ENCODE assay signal across 8 cellular contexts in the genomic region with DNA sequence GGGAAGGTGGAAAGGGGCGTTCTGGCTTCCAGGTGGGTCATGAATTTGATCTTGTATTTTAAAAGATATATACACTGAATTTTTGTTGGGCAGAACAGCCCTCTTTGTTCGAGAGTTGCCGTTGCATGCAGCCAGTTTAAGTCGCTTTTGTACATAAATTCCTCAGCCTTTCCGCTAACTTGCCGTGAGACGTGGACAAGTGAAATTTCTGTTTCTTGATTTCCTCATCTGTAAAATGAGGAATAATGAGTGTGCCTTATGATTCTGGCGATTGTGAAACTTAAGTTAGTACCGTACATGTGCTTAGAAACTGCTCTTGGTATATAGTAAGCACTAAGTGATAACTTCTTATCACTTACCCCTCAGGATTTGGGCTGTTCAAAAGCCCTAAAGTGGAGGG. TPM values are rescaled to one million over a fixed set of nuclear protein-coding genes. Genes with fewer than 3 reads are reported as not detected.
A peak's percentile ranks its signal among the peaks of the same experiment; 100 is the strongest.
DNase-seq lines count a peak whose midpoint lies in the region; ATAC-seq and TF ChIP-seq lines count a peak whose summit lies in the region.

No MANE protein-coding gene starts in this region.

- no peak overlapping the region for H2AFZ ChIP-seq in OCI-LY1 (ENCODE audit: low read length)

- TF ChIP-seq CTCF in GM12865 (IDR thresholded peaks at IDR 0.05; ENCODE audit: insufficient read depth, low read depth, low read length, missing control alignments) (no peak), OCI-LY1 (IDR thresholded peaks at IDR 0.05; ENCODE audit: low read length) (no peak), colonic mucosa (IDR thresholded peaks at IDR 0.05) (no peak)

- H3K9ac ChIP-seq in OCI-LY1 (ENCODE audit: low read length) (peak overlapping the region; percentile 76), colonic mucosa (ENCODE audit: low read depth in 2 of 2, low read length in 2 of 2) (peak overlapping the region; percentile 70 to 96), muscle layer of colon (ENCODE audit: low read length) (peak overlapping the region; percentile 59)

- H3K9me3 ChIP-seq in OCI-LY1 (ENCODE audit: low read length) (no peaks in the 10 kb centered on the region), colonic mucosa (no peaks in the 10 kb centered on the region), muscle layer of colon (ENCODE audit: low read length) (no peaks in the 10 kb centered on the region)

- no peak overlapping the region for H3K27ac ChIP-seq in OCI-LY1 (ENCODE audit: low read depth, low read length, poor library complexity, severe bottlenecking)
- peak overlapping the region; percentile 75 for H3K27ac ChIP-seq in colonic mucosa
- H3K27ac ChIP-seq in muscle layer of colon (ENCODE audit: low read depth, low read length), result no peak overlapping the region

- H3K9me2 ChIP-seq in OCI-LY1 (ENCODE audit: low read depth, low read length), result no peaks in the 10 kb centered on the region

- ATAC-seq in sciatic nerve, result no peak

- H3K36me3 ChIP-seq in OCI-LY1 (ENCODE audit: insufficient read depth, low read length) (no peaks in the 10 kb centered on the region), colonic mucosa (no peaks in the 10 kb centered on the region), muscle layer of colon (ENCODE audit: insufficient read depth, low read length) (no peaks in the 10 kb centered on the region)

- H3K4me3 ChIP-seq in GM12865 (ENCODE audit: low read depth, low read length) (peak overlapping the region; percentile 92), OCI-LY1 (ENCODE audit: low read depth, low read length, poor library complexity, severe bottlenecking) (peak overlapping the region; percentile 84), colonic mucosa (peak overlapping the region; percentile 49), muscle layer of colon (ENCODE audit: low read depth in 1 of 2, low read length in 2 of 2) (peak overlapping the region; percentile 71 to 72)

- no peaks in the 10 kb centered on the region for H3F3A ChIP-seq in OCI-LY1 (ENCODE audit: insufficient read depth, low read length)

- H3K4me1 ChIP-seq in OCI-LY1 (ENCODE audit: insufficient read depth, low read length, severe bottlenecking), result peaks cover 29% of the 10 kb centered on the region
- H3K4me1 ChIP-seq in colonic mucosa, result no peaks in the 10 kb centered on the region
- H3K4me1 ChIP-seq in muscle layer of colon (ENCODE audit: insufficient read depth, low read length), result peaks cover 13% of the 10 kb centered on the region

- peak; percentile 14 for DNase-seq in GM12865 (ENCODE audit: low read depth)
- peak; percentile 19 for DNase-seq in colonic mucosa
- DNase-seq in stimulated activated CD4-positive, alpha-beta T cell treated with anti-CD3 and anti-CD28 coated beads, Interleukin-12 subunit alpha, Interleukin-12 subunit beta, amount 100 ng/mL, for 4 hours, result no peak
- no peak for DNase-seq in NCI-H1694 treated with DMSO at 0.1 percent for 48 hours (lab: John Stamatoyannopoulos, UW)
- no peak for DNase-seq in sciatic nerve (ENCODE audit: low spot score)
- DNase-seq in NCI-H1092 (lab: John Stamatoyannopoulos, UW), result no peak

- H3K4me2 ChIP-seq in OCI-LY1 (ENCODE audit: low read length), result peak overlapping the region; percentile 80

- intact Hi-C loops in colonic mucosa (cut with DNase I), result no loop called here
- intact Hi-C loops in sciatic nerve (cut with DNase I), result no loop called here

- H4K20me1 ChIP-seq in OCI-LY1 (ENCODE audit: insufficient read depth, low read length), result no peaks in the 10 kb centered on the region

- H3K79me2 ChIP-seq in OCI-LY1 (ENCODE audit: insufficient read depth, low read length), result 0 out of 2 replicates have a peak, but pooled peaks cover 7% of the 10 kb centered on the region

- H3K27me3 ChIP-seq in OCI-LY1 (ENCODE audit: insufficient read depth, low read length) (no peaks in the 10 kb centered on the region), colonic mucosa (no peaks in the 10 kb centered on the region), muscle layer of colon (ENCODE audit: control insufficient read depth in 1 of 2, insufficient read depth in 2 of 2, low read length in 2 of 2) (no peaks in the 10 kb centered on the region)

RNA-seq across cellular contexts. Expression of a gene that starts 1.3 kb away (rescaled TPM):
- total RNA-seq in colonic mucosa (1 to 10 TPM; 5.0 to 8.9 TPM), sciatic nerve (5.1 TPM)

Comparison
In these comparisons a context has a peak if more than half of its experiments do, and no peak if none do; other contexts are left out.
1. DNase-seq: peak in GM12865 (single experiment) and colonic mucosa (single experiment); none in stimulated activated CD4-positive, alpha-beta T cell treated with anti-CD3 and anti-CD28 coated beads, Interleukin-12 subunit alpha, Interleukin-12 subunit beta, amount 100 ng/mL, for 4 hours (single experiment), NCI-H1694 treated with DMSO at 0.1 percent for 48 hours (single experiment), sciatic nerve (single experiment) and NCI-H1092 (single experiment).
2. Peak in every context shown above with its lines, with median percentiles within 50 percentile points of each other: H3K4me3 ChIP-seq and H3K9ac ChIP-seq.